13 cellular contexts compared by ENCODE assay signal in genomic region chr12:106417926-106418910, GRCh38.
A peak's percentile ranks its signal among the peaks of the same experiment; 100 is the strongest.
DNase-seq lines count a peak whose midpoint lies in the region; ATAC-seq and TF ChIP-seq lines count a peak whose summit lies in the region.
"Had no signal": no experiment of that assay in that cellular context is flagged by ENCODE, and none has a peak within 500 bp of the region (broad histone marks: within the 10 kb centered on the region; RNA-seq: fewer than 3 reads in every experiment).

No MANE protein-coding gene starts in this region.

- H3K4me3 ChIP-seq in AG09309 (ENCODE audit: control insufficient read depth, low read depth, low read length) (no peak overlapping the region), vagina (no peak overlapping the region)
- H3K4me3 ChIP-seq: BLaER1 treated with 17β-estradiol and CSF1 and Interleukin-3, amounts not matched to agents 10 nM and 100 nM had no signal

- H3K36me3 Mint-ChIP-seq in stimulated activated effector memory CD8-positive, alpha-beta T cell treated with anti-CD3 and anti-CD28 coated beads, Interleukin-12 subunit alpha, Interleukin-12 subunit beta, amount 100 ng/mL, for 72 hours, result peaks cover 19% of the 10 kb centered on the region

- no peak for TF ChIP-seq CTCF in AG09309 (IDR thresholded peaks at IDR 0.05; ENCODE audit: control insufficient read depth, insufficient read depth, low read depth, low read length, missing control alignments)
- no peak for TF ChIP-seq CTCF in vagina (IDR thresholded peaks at IDR 0.05)

- no peak overlapping the region for H3K27ac Mint-ChIP-seq in stimulated activated effector memory CD8-positive, alpha-beta T cell treated with anti-CD3 and anti-CD28 coated beads, Interleukin-12 subunit alpha, Interleukin-12 subunit beta, amount 100 ng/mL, for 72 hours
- H3K27ac Mint-ChIP-seq: dendritic cell treated with granulocyte-macrophage colony-stimulating factor and Interleukin-4, amounts not matched to agents 40 ng/mL and 50 ng/mL, for 4 days; stimulated activated naive B cell treated with anti-CD40 and anti-IgM and Interleukin-4, amounts not matched to agents 10 μg/mL and 1 μg/mL and 100 μg/mL, for 72 hours had no signal

- H3K4me1 Mint-ChIP-seq in stimulated activated effector memory CD8-positive, alpha-beta T cell treated with anti-CD3 and anti-CD28 coated beads, Interleukin-12 subunit alpha, Interleukin-12 subunit beta, amount 100 ng/mL, for 72 hours, result no peaks in the 10 kb centered on the region
- H3K4me1 Mint-ChIP-seq: stimulated activated naive B cell treated with anti-CD40 and anti-IgM and Interleukin-4, amounts not matched to agents 10 μg/mL and 1 μg/mL and 100 μg/mL, for 72 hours had no signal

- no peaks in the 10 kb centered on the region for H3K36me3 ChIP-seq in vagina

- H3K9me3 ChIP-seq in vagina, result no peaks in the 10 kb centered on the region

- TF ChIP-seq POLR2A in vagina (IDR thresholded peaks at IDR 0.05), result no peak

- no peaks in the 10 kb centered on the region for H3K4me1 ChIP-seq in vagina
- H3K4me1 ChIP-seq: BLaER1 treated with 17β-estradiol and CSF1 and Interleukin-3, amounts not matched to agents 10 nM and 100 nM had no signal

- intact Hi-C loops in vagina (cut with DNase I), result no loop called here

- H3K9me3 Mint-ChIP-seq in stimulated activated effector memory CD8-positive, alpha-beta T cell treated with anti-CD3 and anti-CD28 coated beads, Interleukin-12 subunit alpha, Interleukin-12 subunit beta, amount 100 ng/mL, for 72 hours, result no peaks in the 10 kb centered on the region
- H3K9me3 Mint-ChIP-seq: dendritic cell treated with granulocyte-macrophage colony-stimulating factor and Interleukin-4, amounts not matched to agents 40 ng/mL and 50 ng/mL, for 4 days; stimulated activated naive B cell treated with anti-CD40 and anti-IgM and Interleukin-4, amounts not matched to agents 10 μg/mL and 1 μg/mL and 100 μg/mL, for 72 hours had no signal

- no peak for ATAC-seq in stimulated activated effector memory CD8-positive, alpha-beta T cell treated with anti-CD3 and anti-CD28 coated beads, Interleukin-12 subunit alpha, Interleukin-12 subunit beta, amount 100 ng/mL, for 72 hours
- ATAC-seq: stimulated activated naive B cell treated with anti-CD40 and anti-IgM and Interleukin-4, amounts not matched to agents 10 μg/mL and 1 μg/mL and 100 μg/mL, for 72 hours had no signal

- DNase-seq in AG09309 (ENCODE audit: low read depth), result peak; percentile 38
- DNase-seq in NCI-H226, result peak; percentile 72
- peak; percentile 45 for DNase-seq in dedifferentiated amniotic fluid mesenchymal stem cell (ENCODE audit: extremely low spot score)
- DNase-seq in lung microvascular endothelial cell (ENCODE audit: low read depth in 2 of 2), result peak; percentile 71 to 77
- no peak for DNase-seq in vagina (ENCODE audit: extremely low spot score in 2 of 2)
- DNase-seq in cerebellar cortex (ENCODE audit: low spot score), result no peak
- no peak for DNase-seq in DMS53 treated with DMSO at 0.1 percent for 48 hours (lab: John Stamatoyannopoulos, UW; ENCODE audit: unreplicated experiment)
- no peak for DNase-seq in stimulated activated effector memory CD8-positive, alpha-beta T cell treated with anti-CD3 and anti-CD28 coated beads, Interleukin-12 subunit alpha, Interleukin-12 subunit beta, amount 100 ng/mL, for 72 hours (ENCODE audit: low spot score in 2 of 2)
- DNase-seq: activated CD8-positive, alpha-beta memory T cell treated with anti-CD3 and anti-CD28 coated beads, Interleukin-2, amount 50 U/mL, for 4 hours; NCI-H2081 treated with DMSO at 0.1 percent for 48 hours; stimulated activated naive B cell treated with anti-CD40 and anti-IgM and Interleukin-4, amounts not matched to agents 10 μg/mL and 1 μg/mL and 100 μg/mL, for 72 hours had no signal

- no peak overlapping the region for H3K4me3 Mint-ChIP-seq in stimulated activated effector memory CD8-positive, alpha-beta T cell treated with anti-CD3 and anti-CD28 coated beads, Interleukin-12 subunit alpha, Interleukin-12 subunit beta, amount 100 ng/mL, for 72 hours
- H3K4me3 Mint-ChIP-seq: dendritic cell treated with granulocyte-macrophage colony-stimulating factor and Interleukin-4, amounts not matched to agents 40 ng/mL and 50 ng/mL, for 4 days; stimulated activated naive B cell treated with anti-CD40 and anti-IgM and Interleukin-4, amounts not matched to agents 10 μg/mL and 1 μg/mL and 100 μg/mL, for 72 hours had no signal

- H3K27ac ChIP-seq in vagina, result no peak overlapping the region
- H3K27ac ChIP-seq: BLaER1 treated with 17β-estradiol and CSF1 and Interleukin-3, amounts not matched to agents 10 nM and 100 nM had no signal

- no peaks in the 10 kb centered on the region for H3K27me3 ChIP-seq in vagina
- H3K27me3 ChIP-seq: BLaER1 treated with 17β-estradiol and CSF1 and Interleukin-3, amounts not matched to agents 10 nM and 100 nM had no signal

Comparison
In these comparisons a context has a peak if more than half of its experiments do, and no peak if none do; other contexts are left out.
1. DNase-seq: peak in AG09309 (single experiment), NCI-H226 (single experiment), dedifferentiated amniotic fluid mesenchymal stem cell (single experiment) and lung microvascular endothelial cell (2 of 2); none in vagina (0 of 2), cerebellar cortex (single experiment), DMS53 treated with DMSO at 0.1 percent for 48 hours (single experiment) and stimulated activated effector memory CD8-positive, alpha-beta T cell treated with anti-CD3 and anti-CD28 coated beads, Interleukin-12 subunit alpha, Interleukin-12 subunit beta, amount 100 ng/mL, for 72 hours (0 of 2).